1 cellular context compared by ENCODE assay signal in genomic region chr9:123360161-123361085, GRCh38.
A peak's percentile ranks its signal among the peaks of the same experiment; 100 is the strongest.
TF ChIP-seq lines count a peak whose summit lies in the region.

No MANE protein-coding gene starts in this region.

TF ChIP-seq in HepG2, 621 proteins besides CTCF, POLR2A, EP300 and RAD21 (continued from another document and continues in another):
- TF ChIP-seq, protein P1, sequence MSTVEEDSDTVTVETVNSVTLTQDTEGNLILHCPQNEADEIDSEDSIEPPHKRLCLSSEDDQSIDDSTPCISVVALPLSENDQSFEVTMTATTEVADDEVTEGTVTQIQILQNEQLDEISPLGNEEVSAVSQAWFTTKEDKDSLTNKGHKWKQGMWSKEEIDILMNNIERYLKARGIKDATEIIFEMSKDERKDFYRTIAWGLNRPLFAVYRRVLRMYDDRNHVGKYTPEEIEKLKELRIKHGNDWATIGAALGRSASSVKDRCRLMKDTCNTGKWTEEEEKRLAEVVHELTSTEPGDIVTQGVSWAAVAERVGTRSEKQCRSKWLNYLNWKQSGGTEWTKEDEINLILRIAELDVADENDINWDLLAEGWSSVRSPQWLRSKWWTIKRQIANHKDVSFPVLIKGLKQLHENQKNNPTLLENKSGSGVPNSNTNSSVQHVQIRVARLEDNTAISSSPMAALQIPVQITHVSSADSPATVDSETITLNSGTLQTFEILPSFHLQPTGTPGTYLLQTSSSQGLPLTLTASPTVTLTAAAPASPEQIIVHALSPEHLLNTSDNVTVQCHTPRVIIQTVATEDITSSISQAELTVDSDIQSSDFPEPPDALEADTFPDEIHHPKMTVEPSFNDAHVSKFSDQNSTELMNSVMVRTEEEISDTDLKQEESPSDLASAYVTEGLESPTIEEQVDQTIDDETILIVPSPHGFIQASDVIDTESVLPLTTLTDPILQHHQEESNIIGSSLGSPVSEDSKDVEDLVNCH (CRISPR knock-in tag; IDR thresholded peaks at IDR 0.05), result no peak
- TF ChIP-seq ZNF3 (CRISPR knock-in tag; IDR thresholded peaks at IDR 0.05), result no peak
- TF ChIP-seq POLR2AphosphoS2 (IDR thresholded peaks at IDR 0.05; ENCODE audit: low read depth, low read length), result no peak
- no peak for TF ChIP-seq MEIS2 (CRISPR knock-in tag; IDR thresholded peaks at IDR 0.05)
- TF ChIP-seq MLX (CRISPR knock-in tag; IDR thresholded peaks at IDR 0.05), result peak; percentile 47; the same call in 1 of the 2 replicates
- TF ChIP-seq ZEB1 (IDR thresholded peaks at IDR 0.05; ENCODE audit: insufficient replicate concordance, low read depth), result peak; percentile 54
- TF ChIP-seq, protein P2, sequence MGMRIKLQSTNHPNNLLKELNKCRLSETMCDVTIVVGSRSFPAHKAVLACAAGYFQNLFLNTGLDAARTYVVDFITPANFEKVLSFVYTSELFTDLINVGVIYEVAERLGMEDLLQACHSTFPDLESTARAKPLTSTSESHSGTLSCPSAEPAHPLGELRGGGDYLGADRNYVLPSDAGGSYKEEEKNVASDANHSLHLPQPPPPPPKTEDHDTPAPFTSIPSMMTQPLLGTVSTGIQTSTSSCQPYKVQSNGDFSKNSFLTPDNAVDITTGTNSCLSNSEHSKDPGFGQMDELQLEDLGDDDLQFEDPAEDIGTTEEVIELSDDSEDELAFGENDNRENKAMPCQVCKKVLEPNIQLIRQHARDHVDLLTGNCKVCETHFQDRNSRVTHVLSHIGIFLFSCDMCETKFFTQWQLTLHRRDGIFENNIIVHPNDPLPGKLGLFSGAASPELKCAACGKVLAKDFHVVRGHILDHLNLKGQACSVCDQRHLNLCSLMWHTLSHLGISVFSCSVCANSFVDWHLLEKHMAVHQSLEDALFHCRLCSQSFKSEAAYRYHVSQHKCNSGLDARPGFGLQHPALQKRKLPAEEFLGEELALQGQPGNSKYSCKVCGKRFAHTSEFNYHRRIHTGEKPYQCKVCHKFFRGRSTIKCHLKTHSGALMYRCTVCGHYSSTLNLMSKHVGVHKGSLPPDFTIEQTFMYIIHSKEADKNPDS (CRISPR knock-in tag; IDR thresholded peaks at IDR 0.05), result no peak
- TF ChIP-seq, protein P3, sequence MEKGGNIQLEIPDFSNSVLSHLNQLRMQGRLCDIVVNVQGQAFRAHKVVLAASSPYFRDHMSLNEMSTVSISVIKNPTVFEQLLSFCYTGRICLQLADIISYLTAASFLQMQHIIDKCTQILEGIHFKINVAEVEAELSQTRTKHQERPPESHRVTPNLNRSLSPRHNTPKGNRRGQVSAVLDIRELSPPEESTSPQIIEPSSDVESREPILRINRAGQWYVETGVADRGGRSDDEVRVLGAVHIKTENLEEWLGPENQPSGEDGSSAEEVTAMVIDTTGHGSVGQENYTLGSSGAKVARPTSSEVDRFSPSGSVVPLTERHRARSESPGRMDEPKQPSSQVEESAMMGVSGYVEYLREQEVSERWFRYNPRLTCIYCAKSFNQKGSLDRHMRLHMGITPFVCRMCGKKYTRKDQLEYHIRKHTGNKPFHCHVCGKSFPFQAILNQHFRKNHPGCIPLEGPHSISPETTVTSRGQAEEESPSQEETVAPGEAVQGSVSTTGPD (CRISPR knock-in tag; IDR thresholded peaks at IDR 0.05), result no peak
- TF ChIP-seq, protein P4, sequence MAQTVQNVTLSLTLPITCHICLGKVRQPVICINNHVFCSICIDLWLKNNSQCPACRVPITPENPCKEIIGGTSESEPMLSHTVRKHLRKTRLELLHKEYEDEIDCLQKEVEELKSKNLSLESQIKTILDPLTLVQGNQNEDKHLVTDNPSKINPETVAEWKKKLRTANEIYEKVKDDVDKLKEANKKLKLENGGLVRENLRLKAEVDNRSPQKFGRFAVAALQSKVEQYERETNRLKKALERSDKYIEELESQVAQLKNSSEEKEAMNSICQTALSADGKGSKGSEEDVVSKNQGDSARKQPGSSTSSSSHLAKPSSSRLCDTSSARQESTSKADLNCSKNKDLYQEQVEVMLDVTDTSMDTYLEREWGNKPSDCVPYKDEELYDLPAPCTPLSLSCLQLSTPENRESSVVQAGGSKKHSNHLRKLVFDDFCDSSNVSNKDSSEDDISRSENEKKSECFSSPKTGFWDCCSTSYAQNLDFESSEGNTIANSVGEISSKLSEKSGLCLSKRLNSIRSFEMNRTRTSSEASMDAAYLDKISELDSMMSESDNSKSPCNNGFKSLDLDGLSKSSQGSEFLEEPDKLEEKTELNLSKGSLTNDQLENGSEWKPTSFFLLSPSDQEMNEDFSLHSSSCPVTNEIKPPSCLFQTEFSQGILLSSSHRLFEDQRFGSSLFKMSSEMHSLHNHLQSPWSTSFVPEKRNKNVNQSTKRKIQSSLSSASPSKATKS (CRISPR knock-in tag; IDR thresholded peaks at IDR 0.05), result no peak
- TF ChIP-seq, protein P5, sequence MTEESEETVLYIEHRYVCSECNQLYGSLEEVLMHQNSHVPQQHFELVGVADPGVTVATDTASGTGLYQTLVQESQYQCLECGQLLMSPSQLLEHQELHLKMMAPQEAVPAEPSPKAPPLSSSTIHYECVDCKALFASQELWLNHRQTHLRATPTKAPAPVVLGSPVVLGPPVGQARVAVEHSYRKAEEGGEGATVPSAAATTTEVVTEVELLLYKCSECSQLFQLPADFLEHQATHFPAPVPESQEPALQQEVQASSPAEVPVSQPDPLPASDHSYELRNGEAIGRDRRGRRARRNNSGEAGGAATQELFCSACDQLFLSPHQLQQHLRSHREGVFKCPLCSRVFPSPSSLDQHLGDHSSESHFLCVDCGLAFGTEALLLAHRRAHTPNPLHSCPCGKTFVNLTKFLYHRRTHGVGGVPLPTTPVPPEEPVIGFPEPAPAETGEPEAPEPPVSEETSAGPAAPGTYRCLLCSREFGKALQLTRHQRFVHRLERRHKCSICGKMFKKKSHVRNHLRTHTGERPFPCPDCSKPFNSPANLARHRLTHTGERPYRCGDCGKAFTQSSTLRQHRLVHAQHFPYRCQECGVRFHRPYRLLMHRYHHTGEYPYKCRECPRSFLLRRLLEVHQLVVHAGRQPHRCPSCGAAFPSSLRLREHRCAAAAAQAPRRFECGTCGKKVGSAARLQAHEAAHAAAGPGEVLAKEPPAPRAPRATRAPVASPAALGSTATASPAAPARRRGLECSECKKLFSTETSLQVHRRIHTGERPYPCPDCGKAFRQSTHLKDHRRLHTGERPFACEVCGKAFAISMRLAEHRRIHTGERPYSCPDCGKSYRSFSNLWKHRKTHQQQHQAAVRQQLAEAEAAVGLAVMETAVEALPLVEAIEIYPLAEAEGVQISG (CRISPR knock-in tag; IDR thresholded peaks at IDR 0.05), result peak; percentile 55
- TF ChIP-seq SYNCRIP (IDR thresholded peaks at IDR 0.05; ENCODE audit: insufficient read depth, low read depth, low read length), result no peak
- TF ChIP-seq ZZZ3 (CRISPR knock-in tag; IDR thresholded peaks at IDR 0.05; ENCODE audit: borderline replicate concordance), result no peak
- no peak for TF ChIP-seq ZBTB25 (CRISPR knock-in tag; IDR thresholded peaks at IDR 0.05)
- TF ChIP-seq, protein P6, sequence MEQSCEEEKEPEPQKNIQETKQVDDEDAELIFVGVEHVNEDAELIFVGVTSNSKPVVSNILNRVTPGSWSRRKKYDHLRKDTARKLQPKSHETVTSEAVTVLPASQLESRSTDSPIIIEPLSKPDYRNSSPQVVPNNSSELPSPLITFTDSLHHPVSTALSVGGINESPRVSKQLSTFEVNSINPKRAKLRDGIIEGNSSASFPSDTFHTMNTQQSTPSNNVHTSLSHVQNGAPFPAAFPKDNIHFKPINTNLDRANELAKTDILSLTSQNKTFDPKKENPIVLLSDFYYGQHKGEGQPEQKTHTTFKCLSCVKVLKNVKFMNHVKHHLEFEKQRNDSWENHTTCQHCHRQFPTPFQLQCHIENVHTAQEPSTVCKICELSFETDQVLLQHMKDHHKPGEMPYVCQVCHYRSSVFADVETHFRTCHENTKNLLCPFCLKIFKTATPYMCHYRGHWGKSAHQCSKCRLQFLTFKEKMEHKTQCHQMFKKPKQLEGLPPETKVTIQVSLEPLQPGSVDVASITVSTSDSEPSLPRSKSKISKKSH (CRISPR knock-in tag; IDR thresholded peaks at IDR 0.05; ENCODE audit: borderline replicate concordance), result 0 out of 2 replicates have a peak, but pooled peaks have one; percentile 60
- TF ChIP-seq CHCHD3 (CRISPR knock-in tag; IDR thresholded peaks at IDR 0.05), result no peak
- no peak for TF ChIP-seq ZNF724P (CRISPR knock-in tag; IDR thresholded peaks at IDR 0.05; ENCODE audit: borderline replicate concordance)
- TF ChIP-seq BORCS8-MEF2B (CRISPR knock-in tag; IDR thresholded peaks at IDR 0.05), result no peak
- TF ChIP-seq CBX5 (CRISPR knock-in tag; IDR thresholded peaks at IDR 0.05; ENCODE audit: borderline replicate concordance), result no peak
- no peak for TF ChIP-seq ZNF790 (CRISPR knock-in tag; IDR thresholded peaks at IDR 0.05; ENCODE audit: borderline replicate concordance)
- no peak for TF ChIP-seq NONO (IDR thresholded peaks at IDR 0.05)
- TF ChIP-seq NONO (CRISPR knock-in tag; conservative IDR thresholded peaks at IDR 0.05), result peak; percentile 60; the same call in 1 of the 2 replicates
- no peak for TF ChIP-seq ZNF543 (CRISPR knock-in tag; IDR thresholded peaks at IDR 0.05)
- no peak for TF ChIP-seq TBL1XR1 (IDR thresholded peaks at IDR 0.05; ENCODE audit: borderline replicate concordance, low read length, partially characterized antibody)
- no peak for TF ChIP-seq ETV5 (CRISPR knock-in tag; IDR thresholded peaks at IDR 0.05; ENCODE audit: borderline replicate concordance)
- no peak for TF ChIP-seq REL (CRISPR knock-in tag; conservative IDR thresholded peaks at IDR 0.05)
- no peak for TF ChIP-seq EHMT2 (IDR thresholded peaks at IDR 0.05; ENCODE audit: borderline replicate concordance, low read depth, low read length)
- no peak for TF ChIP-seq ZNF607 (CRISPR knock-in tag; IDR thresholded peaks at IDR 0.05; ENCODE audit: borderline replicate concordance)
- peak; percentile 77; the same call in 1 of the 2 replicates for TF ChIP-seq HDAC2 (CRISPR knock-in tag; IDR thresholded peaks at IDR 0.05)
- no peak for TF ChIP-seq ZNF33B (CRISPR knock-in tag; IDR thresholded peaks at IDR 0.05)
- no peak for TF ChIP-seq MAFF (IDR thresholded peaks at IDR 0.05; ENCODE audit: low read depth, low read length)
- TF ChIP-seq ZFP36L1 (CRISPR knock-in tag; IDR thresholded peaks at IDR 0.05), result no peak
- TF ChIP-seq, protein P7, sequence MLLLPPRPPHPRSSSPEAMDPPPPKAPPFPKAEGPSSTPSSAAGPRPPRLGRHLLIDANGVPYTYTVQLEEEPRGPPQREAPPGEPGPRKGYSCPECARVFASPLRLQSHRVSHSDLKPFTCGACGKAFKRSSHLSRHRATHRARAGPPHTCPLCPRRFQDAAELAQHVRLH (CRISPR knock-in tag; IDR thresholded peaks at IDR 0.05; ENCODE audit: borderline replicate concordance, low read depth), result no peak
- TF ChIP-seq ZNF878 (CRISPR knock-in tag; IDR thresholded peaks at IDR 0.05), result no peak
- TF ChIP-seq ZNF484 (CRISPR knock-in tag; IDR thresholded peaks at IDR 0.05; ENCODE audit: borderline replicate concordance, low read depth), result no peak
- no peak for TF ChIP-seq ZNF296 (CRISPR knock-in tag; conservative IDR thresholded peaks at IDR 0.05)
- no peak for TF ChIP-seq ZXDC (CRISPR knock-in tag; IDR thresholded peaks at IDR 0.05)
- TF ChIP-seq IKZF1 (IDR thresholded peaks at IDR 0.05), result no peak
- TF ChIP-seq CENPX (CRISPR knock-in tag; IDR thresholded peaks at IDR 0.05), result no peak
- no peak for TF ChIP-seq ZBTB33 (CRISPR knock-in tag; IDR thresholded peaks at IDR 0.05)
- TF ChIP-seq SMAD1 (CRISPR knock-in tag; IDR thresholded peaks at IDR 0.05; ENCODE audit: borderline replicate concordance, low read depth), result no peak
- no peak for TF ChIP-seq SIX4 (CRISPR knock-in tag; IDR thresholded peaks at IDR 0.05)
- no peak for TF ChIP-seq SAFB2 (CRISPR knock-in tag; IDR thresholded peaks at IDR 0.05; ENCODE audit: borderline replicate concordance, low read depth)
- no peak for TF ChIP-seq ZNF737 (CRISPR knock-in tag; IDR thresholded peaks at IDR 0.05; ENCODE audit: borderline replicate concordance)
